Comparison of ENCODE assay signal across 1 cellular context in genomic region chr13:21526707-21527454, GRCh38.
A peak's percentile ranks its signal among the peaks of the same experiment; 100 is the strongest.
TF ChIP-seq lines count a peak whose summit lies in the region.

No MANE protein-coding gene starts in this region.

TF ChIP-seq in HepG2, 621 proteins besides CTCF, POLR2A, EP300 and RAD21 (continued from another document and continues in another):
- TF ChIP-seq AHDC1 (CRISPR knock-in tag; IDR thresholded peaks at IDR 0.05; ENCODE audit: borderline replicate concordance) = peak; percentile 67; the same call in 1 of the 2 replicates
- TF ChIP-seq ZFAT (CRISPR knock-in tag; conservative IDR thresholded peaks at IDR 0.05) = no peak
- TF ChIP-seq ZNF660 (CRISPR knock-in tag; IDR thresholded peaks at IDR 0.05; ENCODE audit: borderline replicate concordance, low read depth) = no peak
- no peak for TF ChIP-seq ATF6 (CRISPR knock-in tag; conservative IDR thresholded peaks at IDR 0.05)
- no peak for TF ChIP-seq KDM5A (IDR thresholded peaks at IDR 0.05; ENCODE audit: borderline replicate concordance, low read length)
- TF ChIP-seq FOXA3 (CRISPR knock-in tag; IDR thresholded peaks at IDR 0.05) = peak; percentile 89
- peak; percentile 79 for TF ChIP-seq RARA (CRISPR knock-in tag; IDR thresholded peaks at IDR 0.05)
- peak; percentile 92 for TF ChIP-seq GZF1 (CRISPR knock-in tag; IDR thresholded peaks at IDR 0.05)
- peak; percentile 94 for TF ChIP-seq FOXP4 (CRISPR knock-in tag; IDR thresholded peaks at IDR 0.05)
- TF ChIP-seq ZFYVE20 (CRISPR knock-in tag; IDR thresholded peaks at IDR 0.05; ENCODE audit: borderline replicate concordance, low read depth) = no peak
- TF ChIP-seq ZNF282 (IDR thresholded peaks at IDR 0.05; ENCODE audit: partially characterized antibody) = no peak
- peak; percentile 49; the same call in 1 of the 2 replicates for TF ChIP-seq CREB1 (IDR thresholded peaks at IDR 0.05)
- TF ChIP-seq CREB1 (CRISPR knock-in tag; IDR thresholded peaks at IDR 0.05) = peak; percentile 32; the same call in 1 of the 2 replicates
- no peak for TF ChIP-seq ZNF460 (CRISPR knock-in tag; IDR thresholded peaks at IDR 0.05; ENCODE audit: borderline replicate concordance)
- no peak for TF ChIP-seq CHD4 (IDR thresholded peaks at IDR 0.05; ENCODE audit: borderline replicate concordance, low read length)
- TF ChIP-seq ZBTB25 (CRISPR knock-in tag; IDR thresholded peaks at IDR 0.05) = no peak
- no peak for TF ChIP-seq ZNF576 (CRISPR knock-in tag; IDR thresholded peaks at IDR 0.05)
- no peak for TF ChIP-seq ZNF567 (CRISPR knock-in tag; IDR thresholded peaks at IDR 0.05; ENCODE audit: borderline replicate concordance)
- TF ChIP-seq ZNF761 (CRISPR knock-in tag; conservative IDR thresholded peaks at IDR 0.05) = no peak
- TF ChIP-seq ZBTB4 (CRISPR knock-in tag; IDR thresholded peaks at IDR 0.05; ENCODE audit: borderline replicate concordance) = no peak
- TF ChIP-seq NCOA2 (CRISPR knock-in tag; IDR thresholded peaks at IDR 0.05) = peak; percentile 65
- no peak for TF ChIP-seq EEA1 (CRISPR knock-in tag; IDR thresholded peaks at IDR 0.05; ENCODE audit: borderline replicate concordance)
- peak; percentile 73; the same call in 1 of the 2 replicates for TF ChIP-seq RERE (CRISPR knock-in tag; IDR thresholded peaks at IDR 0.05; ENCODE audit: low read depth)
- no peak for TF ChIP-seq RELA (CRISPR knock-in tag; IDR thresholded peaks at IDR 0.05)
- peak; percentile 76 for TF ChIP-seq NR2F2 (IDR thresholded peaks at IDR 0.05; ENCODE audit: borderline replicate concordance, low read depth)
- no peak for TF ChIP-seq ZNF232 (CRISPR knock-in tag; IDR thresholded peaks at IDR 0.05; ENCODE audit: borderline replicate concordance)
- TF ChIP-seq SMAD3 (CRISPR knock-in tag; IDR thresholded peaks at IDR 0.05) = 0 out of 2 replicates have a peak, but pooled peaks have one; percentile 25
- no peak for TF ChIP-seq FOXC1 (CRISPR knock-in tag; IDR thresholded peaks at IDR 0.05; ENCODE audit: borderline replicate concordance)
- TF ChIP-seq DMTF1 (CRISPR knock-in tag; IDR thresholded peaks at IDR 0.05) = no peak
